ENCODE assay signal across 9 cellular contexts in the genomic region with DNA sequence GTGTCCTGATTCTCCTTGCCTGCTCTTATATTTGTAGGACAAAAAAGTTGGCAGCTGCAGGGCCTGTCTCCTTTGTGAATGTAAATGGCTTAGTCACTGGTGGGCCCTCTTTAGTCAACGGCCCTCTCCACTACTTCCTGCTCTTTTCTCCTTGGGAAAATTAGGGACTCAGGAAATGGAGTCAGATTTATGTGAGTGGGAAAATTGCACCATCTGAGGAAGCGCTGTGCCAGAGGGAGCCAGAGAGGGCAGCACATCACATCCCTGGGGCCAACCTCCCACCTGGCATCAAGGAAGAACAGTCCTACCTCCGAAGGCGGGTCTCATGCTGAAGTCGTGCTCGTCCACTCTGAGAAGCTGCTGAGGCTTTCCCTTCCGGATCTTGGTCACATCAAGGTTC. TPM values are rescaled to one million over a fixed set of nuclear protein-coding genes. Genes with fewer than 3 reads are reported as not detected.
A peak's percentile ranks its signal among the peaks of the same experiment; 100 is the strongest.
DNase-seq lines count a peak whose midpoint lies in the region; ATAC-seq and TF ChIP-seq lines count a peak whose summit lies in the region.
"Had no signal": no experiment of that assay in that cellular context is flagged by ENCODE, and none has a peak within 500 bp of the region (broad histone marks: within the 10 kb centered on the region; RNA-seq: fewer than 3 reads in every experiment).

No MANE protein-coding gene starts in this region.

- ATAC-seq in GM21528 (IDR thresholded peaks at IDR 0.05; ENCODE audit: low FRiP score, unreplicated experiment), result no peak
- ATAC-seq: right cardiac atrium had no signal

- TF ChIP-seq CTCF in AG04449 (IDR thresholded peaks at IDR 0.05; ENCODE audit: insufficient read depth, low read length, missing control alignments) (peak; percentile 6), GM12874 (IDR thresholded peaks at IDR 0.05; ENCODE audit: insufficient read depth, low read depth, low read length) (0 out of 2 replicates have a peak, but pooled peaks have one; percentile 8), fibroblast of mammary gland (conservative IDR thresholded peaks at IDR 0.05; ENCODE audit: control insufficient read depth, insufficient read depth, low read depth, low read length) (peak; percentile 21)

- intact Hi-C loops in posterior vena cava (cut with DNase I), result no loop called here

- CTCF ChIA-PET in AG04449 (lab: Yijun Ruan, JAX), result no interaction called here

- POLR2A ChIA-PET in AG04449 (lab: Yijun Ruan, JAX), result no interaction called here

- no peak overlapping the region for H3K4me3 ChIP-seq in AG04449 (ENCODE audit: low read depth, low read length)
- no peak overlapping the region for H3K4me3 ChIP-seq in fibroblast of mammary gland (ENCODE audit: control insufficient read depth, low read depth, low read length)

- DNase-seq in AG04449 (ENCODE audit: low read depth, low spot score) (no peak), RPMI7951 (ENCODE audit: low read depth) (peak; percentile 42), fibroblast of mammary gland (ENCODE audit: low read depth) (peak; percentile 31), posterior vena cava (ENCODE audit: low spot score) (no peak), NCI-H2029 treated with DMSO at 0.1 percent for 48 hours (lab: John Stamatoyannopoulos, UW) (no peak)
- no peak for DNase-seq in stimulated activated CD4-positive, alpha-beta T cell treated with anti-CD3 and anti-CD28 coated beads, Interleukin-2, amount 100 ng/mL, for 48 hours
- DNase-seq: right cardiac atrium had no signal

RNA-seq across cellular contexts. Expression of a gene that starts 15.6 kb away (rescaled TPM):
- total RNA-seq in RPMI7951 (2014; rRNA removed; shearing (Covaris generic)), result not detected in 2 replicates
- total RNA-seq in posterior vena cava, result 1 to 10 TPM in 1 of 2 donors, under 1 TPM in 1; 0.93 to 1.7 TPM

RNA-seq across cellular contexts. Expression of a gene that starts 53.1 kb away (rescaled TPM):
- total RNA-seq in RPMI7951 (2014; rRNA removed; shearing (Covaris generic)), result 37.6 and 44.2 TPM in 2 replicates
- 10 to 100 TPM; 39.8 to 43.8 TPM for total RNA-seq in posterior vena cava

Comparison
In these comparisons a context has a peak if more than half of its experiments do, and no peak if none do; other contexts are left out.
1. DNase-seq: peak in RPMI7951 (single experiment) and fibroblast of mammary gland (single experiment); none in AG04449 (single experiment), stimulated activated CD4-positive, alpha-beta T cell treated with anti-CD3 and anti-CD28 coated beads, Interleukin-2, amount 100 ng/mL, for 48 hours (0 of 2), posterior vena cava (single experiment) and NCI-H2029 treated with DMSO at 0.1 percent for 48 hours (single experiment).
2. Peak in every context shown above with its lines, with median percentiles within 50 percentile points of each other: CTCF ChIP-seq.